ENCODE assay signal across 1 cellular context in genomic region chr20:64099086-64099786, GRCh38.
TF ChIP-seq lines count a peak whose summit lies in the region.

No MANE protein-coding gene starts in this region.

TF ChIP-seq in H1, 55 proteins besides CTCF, POLR2A, EP300 and RAD21:
- TF ChIP-seq TCF12 (IDR thresholded peaks at IDR 0.05; ENCODE audit: low read depth, low read length) (no peak), MAFK (IDR thresholded peaks at IDR 0.05; ENCODE audit: low read depth, low read length) (no peak), RXRA (IDR thresholded peaks at IDR 0.05; ENCODE audit: insufficient read depth, low read depth, low read length) (no peak)
